23 cellular contexts compared by ENCODE assay signal in genomic region chr6:154938245-154938583, GRCh38. TPM values are rescaled to one million over a fixed set of nuclear protein-coding genes. Genes with fewer than 3 reads are reported as not detected.
DNase-seq lines count a peak whose midpoint lies in the region; ATAC-seq and TF ChIP-seq lines count a peak whose summit lies in the region.
"Had no signal": no experiment of that assay in that cellular context is flagged by ENCODE, and none has a peak within 500 bp of the region (broad histone marks: within the 10 kb centered on the region; RNA-seq: fewer than 3 reads in every experiment).

No MANE protein-coding gene starts in this region.

- peak; percentile 85 for DNase-seq in DMS79 (lab: John Stamatoyannopoulos, UW)
- DNase-seq in NCI-H1092 (lab: John Stamatoyannopoulos, UW) = peak; percentile 64
- DNase-seq in body of pancreas = peak; percentile 19 to 64 (median 54)
- DNase-seq in nephron progenitor cell = no peak
- DNase-seq in transverse colon = no peak
- DNase-seq in NCI-H748 (lab: John Stamatoyannopoulos, UW; ENCODE audit: unreplicated experiment) = no peak
- no peak for DNase-seq in NCI-H524 (lab: John Stamatoyannopoulos, UW)
- DNase-seq: activated CD8-positive, alpha-beta T cell treated with anti-CD3 and anti-CD28 coated beads, Interleukin-2, amount 10 ng/mL, durations not matched to agents 7 days and 5 days; cortex of kidney; GDM1; naive B cell; NCI-H1694; NCI-H524 treated with DMSO at 0.1 percent for 48 hours; sigmoid colon; stimulated activated CD4-positive, alpha-beta T cell treated with anti-CD3 and anti-CD28 coated beads, Interleukin-15, amount 100 ng/mL, for 24 hours; stimulated activated CD8-positive, alpha-beta memory T cell treated with anti-CD3 and anti-CD28 coated beads, Interleukin-4, amount 100 ng/mL, for 48 hours; uterus had no signal

- H3K4me1 ChIP-seq in body of pancreas (no peaks in the 10 kb centered on the region), transverse colon (no peaks in the 10 kb centered on the region)
- H3K4me1 ChIP-seq: breast epithelium, HAP-1, parathyroid adenoma, uterus had no signal

- peaks cover 4% of the 10 kb centered on the region for H3K27me3 Mint-ChIP-seq in nephron progenitor cell (ENCODE audit: low read depth, poor library complexity)
- H3K27me3 Mint-ChIP-seq: memory B cell, naive B cell had no signal

- ATAC-seq in body of pancreas = no peak
- no peak for ATAC-seq in GM21515 (IDR thresholded peaks at IDR 0.05; ENCODE audit: unreplicated experiment)
- ATAC-seq: activated CD8-positive, alpha-beta T cell treated with anti-CD3 and anti-CD28 coated beads, Interleukin-2, amount 10 ng/mL, durations not matched to agents 7 days and 5 days had no signal

- H3K4me3 ChIP-seq in body of pancreas (no peak overlapping the region), transverse colon (no peak overlapping the region)
- H3K4me3 ChIP-seq: breast epithelium, HAP-1, sigmoid colon, uterus had no signal

- peaks cover 12% of the 10 kb centered on the region for H3K4me1 Mint-ChIP-seq in nephron progenitor cell
- H3K4me1 Mint-ChIP-seq: memory B cell had no signal

- H3K9me3 Mint-ChIP-seq in nephron progenitor cell = no peaks in the 10 kb centered on the region
- H3K9me3 Mint-ChIP-seq: memory B cell, naive B cell had no signal

- TF ChIP-seq POLR2A in body of pancreas (IDR thresholded peaks at IDR 0.05) (no peak), transverse colon (IDR thresholded peaks at IDR 0.05) (no peak)

- 36 to 73% methylated on average over 9 of the region's 9 CpGs for WGBS in body of pancreas, 2 donors
- 68 to 75% methylated on average over 8 to 9 of the region's 9 CpGs for WGBS in transverse colon (ENCODE audit: low coverage in 1 of 2), 2 donors

- no peak overlapping the region for H3K27ac ChIP-seq in body of pancreas
- H3K27ac ChIP-seq in transverse colon = no peak overlapping the region
- H3K27ac ChIP-seq: breast epithelium, parathyroid adenoma, RWPE1, uterus had no signal

- no peaks in the 10 kb centered on the region for H3K36me3 ChIP-seq in body of pancreas (replicated peaks in 1 of 2; ENCODE audit: insufficient read depth in 1 of 2, low read depth in 2 of 2)
- H3K36me3 ChIP-seq in transverse colon = no peaks in the 10 kb centered on the region
- H3K36me3 ChIP-seq: breast epithelium, HAP-1, sigmoid colon, uterus had no signal

- H3K27me3 ChIP-seq in body of pancreas = no peaks in the 10 kb centered on the region
- H3K27me3 ChIP-seq in transverse colon = no peaks in the 10 kb centered on the region
- H3K27me3 ChIP-seq: breast epithelium, sigmoid colon, uterus had no signal

- peak overlapping the region; percentile 58 for H3K27ac Mint-ChIP-seq in nephron progenitor cell
- H3K27ac Mint-ChIP-seq: activated CD8-positive, alpha-beta T cell treated with anti-CD3 and anti-CD28 coated beads, Interleukin-2, amount 10 ng/mL, durations not matched to agents 7 days and 5 days; memory B cell; naive B cell had no signal

- H3K4me3 Mint-ChIP-seq in nephron progenitor cell = no peak overlapping the region
- H3K4me3 Mint-ChIP-seq: activated CD8-positive, alpha-beta T cell treated with anti-CD3 and anti-CD28 coated beads, Interleukin-2, amount 10 ng/mL, durations not matched to agents 7 days and 5 days; memory B cell; naive B cell had no signal

- no peak for TF ChIP-seq EP300 in transverse colon (IDR thresholded peaks at IDR 0.05; ENCODE audit: low read depth)

- H3K36me3 Mint-ChIP-seq in nephron progenitor cell (ENCODE audit: low read depth) = no peaks in the 10 kb centered on the region

- intact Hi-C loops in body of pancreas (cut with DNase I) = no loop called here
- intact Hi-C loops in transverse colon (cut with DNase I; ENCODE audit: low total_unique reads) = no loop called here

- TF ChIP-seq CTCF in body of pancreas (IDR thresholded peaks at IDR 0.05) (no peak), nephron progenitor cell (IDR thresholded peaks at IDR 0.05) (no peak), transverse colon (IDR thresholded peaks at IDR 0.05) (no peak)

- no peaks in the 10 kb centered on the region for H3K9me3 ChIP-seq in body of pancreas
- no peaks in the 10 kb centered on the region for H3K9me3 ChIP-seq in transverse colon
- H3K9me3 ChIP-seq: breast epithelium, HAP-1, sigmoid colon, uterus had no signal

- in situ Hi-C loops in transverse colon (cut with MboI; ENCODE audit: low pct_ligation_motif_present in 1 of 4, low pct_unique_long_range_greater_than_20kb in 1 of 4, low sequenced_read_pairs in 3 of 4) = loop anchor here in 1 of 4 donors (25.0 kb wide), 1 partner anchor 324 kb away; the partner anchor contains the start of gene CLDN20

RNA-seq across cellular contexts. Expression of gene TIAM2, which starts 56.9 kb away (rescaled TPM):
- total RNA-seq in body of pancreas (1 to 10 TPM; 3.1 to 6.6 TPM), transverse colon (10 to 100 TPM in 1 of 4 donors, 1 to 10 TPM in 3; 4.2 to 12.7 (median 7.5) TPM)

Comparison
In these comparisons a context has a peak if more than half of its experiments do, and no peak if none do; other contexts are left out.
1. DNase-seq: peak in DMS79 (single experiment), NCI-H1092 (single experiment) and body of pancreas (4 of 4); none in nephron progenitor cell (single experiment), transverse colon (single experiment), NCI-H748 (single experiment) and NCI-H524 (0 of 2).